ENCODE assay signal across 8 cellular contexts in the genomic region with DNA sequence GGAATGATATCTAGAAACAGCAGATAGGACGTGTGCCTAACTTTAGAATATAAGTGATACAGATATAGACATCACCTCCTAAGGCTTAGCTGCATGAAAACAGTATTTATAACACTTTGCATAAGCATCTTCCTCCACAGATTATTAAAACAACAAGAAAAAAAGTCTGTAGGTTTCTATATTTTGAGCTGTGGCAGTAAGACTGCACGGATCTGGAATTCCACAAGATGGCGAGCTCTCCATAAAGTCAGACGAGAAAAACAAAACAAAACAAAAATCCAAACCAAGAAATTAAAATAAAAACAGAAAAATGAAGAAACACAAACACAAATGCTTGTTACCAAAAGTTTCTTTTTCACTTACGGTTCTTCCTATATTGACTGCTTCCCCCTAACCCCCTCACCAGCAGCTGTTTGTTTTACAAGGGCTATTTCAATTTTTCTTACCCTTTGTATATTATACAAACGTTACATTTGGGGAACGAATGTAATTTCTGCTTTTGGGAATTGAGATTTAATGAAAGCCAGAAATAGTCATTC.
DNase-seq lines count a peak whose midpoint lies in the region; ATAC-seq and TF ChIP-seq lines count a peak whose summit lies in the region.

No MANE protein-coding gene starts in this region.

- no peaks in the 10 kb centered on the region for H3K27me3 Mint-ChIP-seq in progenitor cell of endocrine pancreas

- H3K4me1 ChIP-seq in SJCRH30, result peaks cover 6% of the 10 kb centered on the region

- peak overlapping the region; percentile 98 for H3K27ac Mint-ChIP-seq in progenitor cell of endocrine pancreas

- H3K27ac ChIP-seq in SJCRH30, result no peak overlapping the region

- no peaks in the 10 kb centered on the region for H3K9me3 Mint-ChIP-seq in progenitor cell of endocrine pancreas (ENCODE audit: low read depth)

- H3K4me3 ChIP-seq in SJCRH30, result peak overlapping the region; percentile 20

- no peaks in the 10 kb centered on the region for H3K9me3 ChIP-seq in SJCRH30 (replicated peaks)

- H3K27me3 ChIP-seq in SJCRH30, result no peaks in the 10 kb centered on the region

- peak; percentile 32 for ATAC-seq in HG02852 (IDR thresholded peaks at IDR 0.05; ENCODE audit: unreplicated experiment)
- no peak for ATAC-seq in HG03280 (IDR thresholded peaks at IDR 0.05; ENCODE audit: unreplicated experiment)

- no peaks in the 10 kb centered on the region for H3K36me3 ChIP-seq in SJCRH30

- DNase-seq in NOMO-1 (lab: John Stamatoyannopoulos, UW; ENCODE audit: unreplicated experiment in 2 of 2) (peak; percentile 7 to 52), NOMO-1 treated with dmso at 0.1 percent for 144 hours (lab: John Stamatoyannopoulos, UW; ENCODE audit: unreplicated experiment) (no peak), SJCRH30 (peak in 1 of 2 experiments; percentile 9), fibroblast of gingiva (ENCODE audit: low read depth) (peak; percentile 56), progenitor cell of endocrine pancreas (ENCODE audit: low spot score, unreplicated experiment) (no peak)
- DNase-seq in stimulated activated CD4-positive, alpha-beta T cell treated with anti-CD3 and anti-CD28 coated beads, Interleukin-15, amount 100 ng/mL, for 24 hours, result no peak

- H3K36me3 Mint-ChIP-seq in progenitor cell of endocrine pancreas (ENCODE audit: insufficient read depth), result no peaks in the 10 kb centered on the region

- peak; percentile 66 for TF ChIP-seq CTCF in progenitor cell of endocrine pancreas (IDR thresholded peaks at IDR 0.05; ENCODE audit: unreplicated experiment)

- peaks cover 48% of the 10 kb centered on the region for H3K4me1 Mint-ChIP-seq in progenitor cell of endocrine pancreas (ENCODE audit: low read depth)

- peak overlapping the region; percentile 2 for H3K4me3 Mint-ChIP-seq in progenitor cell of endocrine pancreas (ENCODE audit: low read depth)

Comparison
In these comparisons a context has a peak if more than half of its experiments do, and no peak if none do; other contexts are left out.
1. DNase-seq: peak in NOMO-1 (2 of 2) and fibroblast of gingiva (single experiment); none in NOMO-1 treated with dmso at 0.1 percent for 144 hours (single experiment), progenitor cell of endocrine pancreas (single experiment) and stimulated activated CD4-positive, alpha-beta T cell treated with anti-CD3 and anti-CD28 coated beads, Interleukin-15, amount 100 ng/mL, for 24 hours (single experiment).